ENCODE assay signal across 14 cellular contexts in genomic region chrX:100980608-100981497, GRCh38. TPM values are rescaled to one million over a fixed set of nuclear protein-coding genes. Genes with fewer than 3 reads are reported as not detected.
DNase-seq lines count a peak whose midpoint lies in the region; ATAC-seq, FAIRE-seq and TF ChIP-seq lines count a peak whose summit lies in the region.
"Had no signal": no experiment of that assay in that cellular context is flagged by ENCODE, and none has a peak within 500 bp of the region (broad histone marks: within the 10 kb centered on the region; RNA-seq: fewer than 3 reads in every experiment).

No MANE protein-coding gene starts in this region.

- H3K9me3 ChIP-seq in BE2C (no peaks in the 10 kb centered on the region), osteoblast (ENCODE audit: low read depth, low read length) (no peaks in the 10 kb centered on the region)
- H3K9me3 ChIP-seq: BLaER1, body of pancreas had no signal

- no peaks in the 10 kb centered on the region for H3K9me3 Mint-ChIP-seq in glutamatergic neuron (ENCODE audit: unreplicated experiment)
- H3K9me3 Mint-ChIP-seq: stimulated activated naive CD8-positive, alpha-beta T cell treated with anti-CD3 and anti-CD28 coated beads, Interleukin-15, Interleukin-2, amounts not matched to agents 100 ng/mL and 50 ng/mL, for 24 hours had no signal

- no peaks in the 10 kb centered on the region for H3K4me1 Mint-ChIP-seq in glutamatergic neuron (ENCODE audit: low read depth, unreplicated experiment)

- H2AFZ ChIP-seq in osteoblast (ENCODE audit: low read length), result no peak overlapping the region

- no peak overlapping the region for H3K27ac Mint-ChIP-seq in glutamatergic neuron (ENCODE audit: unreplicated experiment)
- H3K27ac Mint-ChIP-seq: stimulated activated naive CD8-positive, alpha-beta T cell treated with anti-CD3 and anti-CD28 coated beads, Interleukin-15, Interleukin-2, amounts not matched to agents 100 ng/mL and 50 ng/mL, for 24 hours had no signal

- no peaks in the 10 kb centered on the region for H3K27me3 ChIP-seq in BE2C
- H3K27me3 ChIP-seq in osteoblast (ENCODE audit: insufficient read depth, low read length), result no peaks in the 10 kb centered on the region
- H3K27me3 ChIP-seq: BLaER1, body of pancreas had no signal

- no peaks in the 10 kb centered on the region for H3K36me3 Mint-ChIP-seq in glutamatergic neuron (ENCODE audit: unreplicated experiment)

- peak; percentile 16 for DNase-seq in BE2C
- DNase-seq in RCC 7860 (ENCODE audit: low spot score), result peak; percentile 76
- DNase-seq in epithelial cell of esophagus (ENCODE audit: low read depth), result peak; percentile 65
- DNase-seq in osteoblast (ENCODE audit: insufficient read length, low spot score, missing footprints), result peak; percentile 63
- no peak for DNase-seq in activated CD8-positive, alpha-beta memory T cell treated with anti-CD3 and anti-CD28 coated beads, Interleukin-2, amount 50 U/mL, for 4 hours
- no peak for DNase-seq in activated CD4-positive, alpha-beta T cell treated with anti-CD3 and anti-CD28 coated beads, Interleukin-2, amount 50 U/mL, for 4 hours
- DNase-seq in glutamatergic neuron, result no peak
- DNase-seq: erythroblast; stimulated activated CD4-positive, alpha-beta T cell treated with anti-CD3 and anti-CD28 coated beads, Interleukin-2, amount 100 ng/mL, for 24 hours had no signal

- no peak for ATAC-seq in GM19324 (IDR thresholded peaks at IDR 0.05; ENCODE audit: low FRiP score, unreplicated experiment)
- ATAC-seq: body of pancreas had no signal

- FAIRE-seq in RCC 7860 (lab: Jason Lieb, UNC), result peak; percentile 89

- H3K36me3 ChIP-seq in BE2C (no peaks in the 10 kb centered on the region), osteoblast (ENCODE audit: insufficient read depth, low read length) (no peaks in the 10 kb centered on the region)

- peak overlapping the region; percentile 50 for H3K27ac ChIP-seq in osteoblast (ENCODE audit: low read depth, low read length)
- H3K27ac ChIP-seq: BLaER1, body of pancreas had no signal

- no peak overlapping the region for H3K4me3 Mint-ChIP-seq in glutamatergic neuron (ENCODE audit: unreplicated experiment)
- H3K4me3 Mint-ChIP-seq: stimulated activated naive CD8-positive, alpha-beta T cell treated with anti-CD3 and anti-CD28 coated beads, Interleukin-15, Interleukin-2, amounts not matched to agents 100 ng/mL and 50 ng/mL, for 24 hours had no signal

- H3K4me1 ChIP-seq in BE2C (no peaks in the 10 kb centered on the region), osteoblast (ENCODE audit: insufficient read depth, low read length) (peaks cover 18% of the 10 kb centered on the region)
- H3K4me1 ChIP-seq: BLaER1, body of pancreas had no signal

- no peaks in the 10 kb centered on the region for H3K79me2 ChIP-seq in osteoblast (ENCODE audit: insufficient read depth, low read length)

- no peaks in the 10 kb centered on the region for H3K27me3 Mint-ChIP-seq in glutamatergic neuron (ENCODE audit: unreplicated experiment)
- H3K27me3 Mint-ChIP-seq: stimulated activated naive CD8-positive, alpha-beta T cell treated with anti-CD3 and anti-CD28 coated beads, Interleukin-15, Interleukin-2, amounts not matched to agents 100 ng/mL and 50 ng/mL, for 24 hours had no signal

- no peak overlapping the region for H3K4me3 ChIP-seq in BE2C (ENCODE audit: low read depth, low read length)
- no peak overlapping the region for H3K4me3 ChIP-seq in epithelial cell of esophagus (ENCODE audit: low read length)
- no peak overlapping the region for H3K4me3 ChIP-seq in osteoblast (ENCODE audit: insufficient read depth, low read length)
- H3K4me3 ChIP-seq: BLaER1, body of pancreas had no signal

- H4K20me1 ChIP-seq in osteoblast (ENCODE audit: insufficient read depth, low read length), result no peaks in the 10 kb centered on the region
- H4K20me1 ChIP-seq: BLaER1 had no signal

- TF ChIP-seq CTCF in BE2C (IDR thresholded peaks at IDR 0.05; ENCODE audit: low read depth, low read length) (no peak), epithelial cell of esophagus (IDR thresholded peaks at IDR 0.05; ENCODE audit: insufficient read depth, low read depth, low read length, missing control alignments) (no peak), osteoblast (IDR thresholded peaks at IDR 0.05; ENCODE audit: extremely low read depth, low read depth, low read length) (no peak), glutamatergic neuron (IDR thresholded peaks at IDR 0.05; ENCODE audit: partially characterized antibody, unreplicated experiment) (no peak)

- H3K4me2 ChIP-seq in osteoblast (ENCODE audit: insufficient read depth, low read length), result no peak overlapping the region
- H3K4me2 ChIP-seq: BLaER1 had no signal

RNA-seq across cellular contexts. Expression of gene ARL13A, which starts 11.3 kb away (rescaled TPM):
- not detected for polyA plus RNA-seq in BE2C (2012; ENCODE audit: insufficient read depth, insufficient read length, low read depth)
- total RNA-seq in osteoblast, result not detected in 2 replicates
- not detected for total RNA-seq in glutamatergic neuron (ENCODE audit: unreplicated experiment)
- total RNA-seq: body of pancreas; T-helper 2 cell treated with Interferon-gamma antibody and Interleukin-4, amounts not matched to agents 100 ng/mL and 5 ng/mL, for 36 hours had no signal

RNA-seq across cellular contexts. Expression of gene XKRX, which starts 52.1 kb away (rescaled TPM):
- polyA plus RNA-seq in BE2C (2012; ENCODE audit: insufficient read depth, insufficient read length, low read depth), result not detected
- total RNA-seq in osteoblast (under 0.01 and 0.29 TPM in 2 replicates), glutamatergic neuron (ENCODE audit: unreplicated experiment) (not detected)
- total RNA-seq: body of pancreas; T-helper 2 cell treated with Interferon-gamma antibody and Interleukin-4, amounts not matched to agents 100 ng/mL and 5 ng/mL, for 36 hours had no signal

Comparison
In these comparisons a context has a peak if more than half of its experiments do, and no peak if none do; other contexts are left out.
1. DNase-seq: peak in BE2C (single experiment), RCC 7860 (single experiment), epithelial cell of esophagus (single experiment) and osteoblast (single experiment); none in activated CD8-positive, alpha-beta memory T cell treated with anti-CD3 and anti-CD28 coated beads, Interleukin-2, amount 50 U/mL, for 4 hours (single experiment), activated CD4-positive, alpha-beta T cell treated with anti-CD3 and anti-CD28 coated beads, Interleukin-2, amount 50 U/mL, for 4 hours (0 of 2) and glutamatergic neuron (single experiment).